8 cellular contexts compared by ENCODE assay signal in genomic region chr1:203305809-203306088, GRCh38. TPM values are rescaled to one million over a fixed set of nuclear protein-coding genes. Genes with fewer than 3 reads are reported as not detected.
DNase-seq lines count a peak whose midpoint lies in the region; ATAC-seq and TF ChIP-seq lines count a peak whose summit lies in the region.

No MANE protein-coding gene starts in this region.

- H3K27me3 ChIP-seq in A673 (replicated peaks; ENCODE audit: insufficient read depth, low read depth, low read length, poor library complexity), result no peaks in the 10 kb centered on the region
- H3K27me3 ChIP-seq in SU-DHL-6 (ENCODE audit: low read length), result no peaks in the 10 kb centered on the region
- no peaks in the 10 kb centered on the region for H3K27me3 ChIP-seq in trophoblast cell (ENCODE audit: insufficient read depth, low read length)

- POLR2A ChIA-PET in A673 (lab: Charles Lee; ENCODE audit: low non-redundant PET), result interaction anchor here (0.5 kb wide), 1 partner anchor 33 kb away, joined by 6 read pairs; no protein-coding TSS in a partner anchor

- peaks cover 95% of the 10 kb centered on the region for H3F3A ChIP-seq in SU-DHL-6 (ENCODE audit: insufficient read depth)

- peak overlapping the region; percentile 65 for H2AK5ac ChIP-seq in trophoblast cell (ENCODE audit: low read length)

- peak overlapping the region; percentile 71 for H4K12ac ChIP-seq in trophoblast cell (ENCODE audit: low read depth, low read length)

- H4K91ac ChIP-seq in trophoblast cell (ENCODE audit: low read depth, low read length), result peak overlapping the region; percentile 79

- peak overlapping the region; percentile 82 for H3K14ac ChIP-seq in trophoblast cell (ENCODE audit: low read length)

- H2BK5ac ChIP-seq in trophoblast cell (ENCODE audit: low read depth, low read length, poor library complexity), result peak overlapping the region; percentile 63

- H4K20me1 ChIP-seq in SU-DHL-6 (ENCODE audit: low read depth, low read length), result peaks cover 2% of the 10 kb centered on the region; the same call in 1 of the 2 replicates

- WGBS in trophoblast cell (ENCODE audit: extremely low coverage, insufficient coverage, insufficient read length), result no CpG with 5 or more reads among the region's 21 CpGs

- intact Hi-C loops in A673 (cut with micrococcal nuclease; ENCODE audit: unreplicated experiment), result no loop called here

- CTCF ChIA-PET in A673 (lab: Charles Lee), result interaction anchor here (1.9 kb wide), 1 partner anchor 22 kb away, joined by 5 read pairs; no protein-coding TSS in a partner anchor

- peak; percentile 0 for ATAC-seq in GM21576 (IDR thresholded peaks at IDR 0.05; ENCODE audit: unreplicated experiment)
- ATAC-seq in GM21360 (IDR thresholded peaks at IDR 0.05; ENCODE audit: unreplicated experiment), result no peak

- H3K4me2 ChIP-seq in SU-DHL-6 (ENCODE audit: low read depth, low read length, poor library complexity, severe bottlenecking) (peak overlapping the region; percentile 86), trophoblast cell (ENCODE audit: low read length) (peak overlapping the region; percentile 89)

- H3K4ac ChIP-seq in trophoblast cell (ENCODE audit: low read depth, low read length), result peak overlapping the region; percentile 87

- H3K23ac ChIP-seq in trophoblast cell (ENCODE audit: low read length), result no peak overlapping the region

- peaks cover 18% of the 10 kb centered on the region for H3K4me1 ChIP-seq in A673 (ENCODE audit: insufficient read depth, low read length, poor library complexity, severe bottlenecking)
- H3K4me1 ChIP-seq in trophoblast cell (ENCODE audit: control insufficient read depth in 1 of 2, insufficient read depth in 2 of 2, low read length in 2 of 2), result peaks cover 14 to 20% of the 10 kb centered on the region in 2 experiments

- no peaks in the 10 kb centered on the region for H3K36me3 ChIP-seq in A673 (ENCODE audit: insufficient read depth, low read length, poor library complexity, severe bottlenecking)
- H3K36me3 ChIP-seq in SU-DHL-6 (ENCODE audit: low read length), result peaks cover 41% of the 10 kb centered on the region
- peaks cover 4 to 6% of the 10 kb centered on the region in 2 experiments for H3K36me3 ChIP-seq in trophoblast cell (ENCODE audit: control insufficient read depth in 1 of 2, insufficient read depth in 2 of 2, low read length in 2 of 2)

- peak overlapping the region; percentile 13 for H2BK12ac ChIP-seq in trophoblast cell (ENCODE audit: low read length)

- H2AFZ ChIP-seq in SU-DHL-6 (ENCODE audit: low read depth, low read length, severe bottlenecking) (no peak overlapping the region), trophoblast cell (ENCODE audit: insufficient read depth, low read length, poor library complexity) (peak overlapping the region; percentile 57)

- H3K4me3 ChIP-seq in A673 (ENCODE audit: low read depth, low read length, poor library complexity, severe bottlenecking) (peak overlapping the region; percentile 72), SU-DHL-6 (ENCODE audit: insufficient read depth, low read length, poor library complexity, severe bottlenecking) (peak overlapping the region; percentile 87), fibroblast of the aortic adventitia (ENCODE audit: low read depth, low read length) (peak overlapping the region; percentile 92), trophoblast cell (ENCODE audit: low read depth, low read length) (peak overlapping the region; percentile 85)

- no TSS peak for BruUV-seq in A673 (replicated peaks; lab: Mats Ljungman, UMichigan)

- peak overlapping the region; percentile 62 for H3K18ac ChIP-seq in trophoblast cell (ENCODE audit: low read length)

- H3K9ac ChIP-seq in SU-DHL-6 (ENCODE audit: low read length) (peak overlapping the region; percentile 97), trophoblast cell (ENCODE audit: low read length) (peak overlapping the region; percentile 84)

- H3K9me2 ChIP-seq in SU-DHL-6 (replicated peaks; ENCODE audit: insufficient read depth, low read length), result no peaks in the 10 kb centered on the region

- peak overlapping the region; percentile 80 for H3K27ac ChIP-seq in A673 (ENCODE audit: low read depth, low read length, poor library complexity, severe bottlenecking)
- peak overlapping the region; percentile 99 for H3K27ac ChIP-seq in SU-DHL-6 (ENCODE audit: low read depth, low read length)
- no peak overlapping the region for H3K27ac ChIP-seq in trophoblast cell (ENCODE audit: low read depth, low read length)

- H3K79me2 ChIP-seq in SU-DHL-6 (ENCODE audit: insufficient read depth, low read length) (peaks cover 65% of the 10 kb centered on the region), trophoblast cell (ENCODE audit: control insufficient read depth, insufficient read depth, low read length, poor library complexity) (peaks cover 10% of the 10 kb centered on the region)

- H2BK120ac ChIP-seq in trophoblast cell (ENCODE audit: insufficient read depth, low read length, poor library complexity), result peak overlapping the region; percentile 82

- H4K8ac ChIP-seq in trophoblast cell (ENCODE audit: low read depth, low read length), result peak overlapping the region; percentile 86

- DNase-seq in A673 (ENCODE audit: low spot score), result no peak
- no peak for DNase-seq in fibroblast of the aortic adventitia (ENCODE audit: low read depth)
- DNase-seq in trophoblast cell, result no peak
- DNase-seq in stimulated activated CD4-positive, alpha-beta T cell treated with anti-CD3 and anti-CD28 coated beads, Interleukin-1b, Interleukin-23, amount 100 ng/mL, for 48 hours, result no peak
- DNase-seq in occipital lobe (lab: John Stamatoyannopoulos, UW), result no peak

- TF ChIP-seq CTCF in A673 (conservative IDR thresholded peaks at IDR 0.05; ENCODE audit: low read depth, low read length), result no peak
- no peak for TF ChIP-seq CTCF in SU-DHL-6 (IDR thresholded peaks at IDR 0.05; ENCODE audit: insufficient read depth, low read length, poor library complexity, severe bottlenecking)
- TF ChIP-seq CTCF in fibroblast of the aortic adventitia (IDR thresholded peaks at IDR 0.05; ENCODE audit: insufficient read depth, low read length), result no peak

- peaks cover 15% of the 10 kb centered on the region for H3K79me1 ChIP-seq in trophoblast cell (ENCODE audit: low read length)

- no peaks in the 10 kb centered on the region for H3K9me3 ChIP-seq in A673 (ENCODE audit: low read depth, low read length, poor library complexity, severe bottlenecking)
- no peaks in the 10 kb centered on the region for H3K9me3 ChIP-seq in SU-DHL-6 (ENCODE audit: insufficient read depth, low read length)
- H3K9me3 ChIP-seq in trophoblast cell (ENCODE audit: insufficient read depth, low read depth, low read length), result no peaks in the 10 kb centered on the region

RNA-seq across cellular contexts. Expression of gene BTG2, which starts 0.4 kb away (rescaled TPM):
- total RNA-seq in A673 (2021) (8.5 and 9.3 TPM in 2 replicates), fibroblast of the aortic adventitia (ENCODE audit: low replicate concordance) (16.7 and 18.2 TPM in 2 replicates), occipital lobe (13.9 TPM)
- polyA plus RNA-seq in trophoblast cell (2013), result 28.9 and 30.4 TPM in 2 replicates

RNA-seq across cellular contexts. Expression of gene FMOD, which starts 45.2 kb away (rescaled TPM):
- total RNA-seq in A673 (2021), result 0.35 and 0.69 TPM in 2 replicates
- total RNA-seq in fibroblast of the aortic adventitia (ENCODE audit: low replicate concordance), result 6.6 and 9.1 TPM in 2 replicates
- 0.32 and 0.34 TPM in 2 replicates for polyA plus RNA-seq in trophoblast cell (2013)
- 1.1 TPM for total RNA-seq in occipital lobe
